In the genomic region with DNA sequence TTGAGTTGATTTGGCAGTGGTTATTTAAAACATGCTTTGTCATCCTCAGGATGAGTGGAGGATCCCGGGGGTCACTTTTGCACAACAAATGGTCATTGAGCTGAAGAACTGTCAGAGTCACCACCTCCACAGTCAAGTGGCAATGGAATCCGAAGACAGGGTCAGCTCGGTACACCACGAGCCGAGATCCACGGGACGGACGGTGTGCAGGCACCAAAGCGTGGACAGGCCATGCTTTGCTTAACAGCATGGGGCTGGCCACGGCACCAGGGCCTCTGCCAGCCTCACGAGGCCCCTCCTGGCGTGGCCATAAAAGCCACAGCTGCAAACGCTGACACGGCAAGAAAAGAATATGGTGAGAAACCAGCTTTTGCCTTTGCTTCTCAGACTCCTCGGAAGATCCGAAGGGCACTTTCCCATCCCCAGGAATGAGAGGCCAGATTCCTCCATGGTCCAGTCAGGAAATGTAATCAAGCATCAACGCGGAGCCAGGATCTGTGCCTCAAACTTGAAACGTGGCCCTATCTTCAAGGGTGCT, we compare ENCODE assay signal across 16 cellular contexts.
DNase-seq lines count a peak whose midpoint lies in the region; ATAC-seq and TF ChIP-seq lines count a peak whose summit lies in the region.
"Had no signal": no experiment of that assay in that cellular context is flagged by ENCODE, and none has a peak within 500 bp of the region (broad histone marks: within the 10 kb centered on the region; RNA-seq: fewer than 3 reads in every experiment).

No MANE protein-coding gene starts in this region.

- DNase-seq in PC-3 (peak; percentile 11), caudate nucleus (lab: John Stamatoyannopoulos, UW) (no peak), neuronal stem cell (ENCODE audit: low spot score) (no peak), uterus (no peak), tibial artery (no peak), left ventricle myocardium inferior (no peak), OCI-LY7 (ENCODE audit: low spot score) (no peak)
- DNase-seq: BE2C; CD8-positive, alpha-beta T cell; DND-41; GF-D8; KG1; NCI-H1048; NCI-H2107; NCI-H774; SIG-M5 had no signal

- ATAC-seq in PC-3 = no peak
- ATAC-seq: CD8-positive, alpha-beta T cell had no signal

- no peak for TF ChIP-seq POLR2A in uterus (IDR thresholded peaks at IDR 0.05)

- no peaks in the 10 kb centered on the region for H3K36me3 ChIP-seq in PC-3 (ENCODE audit: low read depth, low read length)
- H3K36me3 ChIP-seq in neuronal stem cell (replicated peaks in 1 of 2; ENCODE audit: control insufficient read depth in 2 of 2, insufficient read depth in 2 of 2, low read length in 2 of 2) = no peaks in the 10 kb centered on the region
- no peaks in the 10 kb centered on the region for H3K36me3 ChIP-seq in uterus
- no peaks in the 10 kb centered on the region for H3K36me3 ChIP-seq in tibial artery
- no peaks in the 10 kb centered on the region for H3K36me3 ChIP-seq in left ventricle myocardium inferior
- H3K36me3 ChIP-seq in OCI-LY7 (ENCODE audit: insufficient read depth, low read length) = no peaks in the 10 kb centered on the region
- H3K36me3 ChIP-seq: BE2C had no signal

- no peaks in the 10 kb centered on the region for H3K79me2 ChIP-seq in PC-3 (ENCODE audit: low read length)
- no peaks in the 10 kb centered on the region for H3K79me2 ChIP-seq in OCI-LY7 (ENCODE audit: insufficient read depth, low read depth, low read length)

- H4K20me1 ChIP-seq in PC-3 (ENCODE audit: low read length) = no peaks in the 10 kb centered on the region
- H4K20me1 ChIP-seq in OCI-LY7 (ENCODE audit: insufficient read depth, low read length) = no peaks in the 10 kb centered on the region

- H2AFZ ChIP-seq in PC-3 (ENCODE audit: low read length) = 0 out of 2 replicates have a peak overlapping the region, but pooled peaks have one; percentile 24
- no peak overlapping the region for H2AFZ ChIP-seq in neuronal stem cell (ENCODE audit: low read length)
- H2AFZ ChIP-seq in OCI-LY7 (ENCODE audit: low read length) = no peak overlapping the region

- H3K4ac ChIP-seq in neuronal stem cell (ENCODE audit: low read length) = no peak overlapping the region

- no peaks in the 10 kb centered on the region for H3K79me1 ChIP-seq in neuronal stem cell (ENCODE audit: low read depth, low read length)

- no TSS peak for BruUV-seq in PC-3 (replicated peaks; lab: Mats Ljungman, UMichigan)
- no TSS peak for BruUV-seq in OCI-LY7 (replicated peaks; lab: Mats Ljungman, UMichigan)

- H3K4me2 ChIP-seq in PC-3 (ENCODE audit: low read length) (peak overlapping the region; percentile 38; the same call in 1 of the 2 replicates), neuronal stem cell (ENCODE audit: insufficient read depth, low read length, poor library complexity, severe bottlenecking) (no peak overlapping the region), OCI-LY7 (ENCODE audit: low read length) (no peak overlapping the region)

- H3K27ac ChIP-seq in PC-3 (ENCODE audit: low read length) = peak overlapping the region; percentile 51
- peak overlapping the region; percentile 12 for H3K27ac ChIP-seq in caudate nucleus (ENCODE audit: low read depth, low read length)
- H3K27ac ChIP-seq in neuronal stem cell (replicated peaks; ENCODE audit: low read length) = no peak overlapping the region
- H3K27ac ChIP-seq in uterus = peak overlapping the region; percentile 82 to 85
- H3K27ac ChIP-seq in tibial artery = peak overlapping the region in 1 of 2 donors; percentile 38
- no peak overlapping the region for H3K27ac ChIP-seq in left ventricle myocardium inferior (replicated peaks)
- H3K27ac ChIP-seq in OCI-LY7 (ENCODE audit: low read depth, low read length, poor library complexity, severe bottlenecking) = no peak overlapping the region

- intact Hi-C loops in PC-3 (cut with micrococcal nuclease) = no loop called here
- intact Hi-C loops in uterus (cut with DNase I; ENCODE audit: low total_unique reads) = no loop called here
- intact Hi-C loops in tibial artery (cut with DNase I; ENCODE audit: low total_unique reads) = no loop called here
- intact Hi-C loops in left ventricle myocardium inferior (cut with micrococcal nuclease) = no loop called here
- intact Hi-C loops in OCI-LY7 (cut with micrococcal nuclease; ENCODE audit: unreplicated experiment) = no loop called here

- no peak overlapping the region for H3K23ac ChIP-seq in neuronal stem cell (ENCODE audit: low read depth, low read length, poor library complexity)

- H3K4me3 ChIP-seq in PC-3 (ENCODE audit: low read length) (no peak overlapping the region), neuronal stem cell (ENCODE audit: low read length in 2 of 2) (no peak overlapping the region), uterus (no peak overlapping the region), tibial artery (no peak overlapping the region), left ventricle myocardium inferior (no peak overlapping the region), OCI-LY7 (ENCODE audit: low read depth, low read length, poor library complexity, severe bottlenecking) (no peak overlapping the region)

- no peak overlapping the region for H2BK15ac ChIP-seq in neuronal stem cell (ENCODE audit: low read length)

- H2AK5ac ChIP-seq in neuronal stem cell (ENCODE audit: low read depth, low read length) = no peak overlapping the region

- no peaks in the 10 kb centered on the region for H3K9me2 ChIP-seq in PC-3 (replicated peaks; ENCODE audit: low read length)
- no peaks in the 10 kb centered on the region for H3K9me2 ChIP-seq in OCI-LY7 (ENCODE audit: insufficient read depth, low read length)

- H3K4me1 ChIP-seq in PC-3 (ENCODE audit: insufficient read depth, low read length) (peaks cover 53% of the 10 kb centered on the region), neuronal stem cell (ENCODE audit: control insufficient read depth in 2 of 2, insufficient read depth in 1 of 2, low read depth in 1 of 2, low read length in 2 of 2) (peaks cover 0 to 5% of the 10 kb centered on the region in 2 donors), uterus (peaks cover 9 to 10% of the 10 kb centered on the region in 2 donors), tibial artery (peaks cover 0 to 26% (median 13%) of the 10 kb centered on the region in 4 donors), left ventricle myocardium inferior (no peaks in the 10 kb centered on the region), OCI-LY7 (ENCODE audit: insufficient read depth, low read length, poor library complexity, severe bottlenecking) (peaks cover 18% of the 10 kb centered on the region)
- H3K4me1 ChIP-seq: BE2C had no signal

- TF ChIP-seq CTCF in PC-3 (conservative IDR thresholded peaks at IDR 0.05; ENCODE audit: low read depth, low read length) = no peak
- TF ChIP-seq CTCF in uterus (IDR thresholded peaks at IDR 0.05) = no peak
- no peak for TF ChIP-seq CTCF in tibial artery (IDR thresholded peaks at IDR 0.05)
- no peak for TF ChIP-seq CTCF in left ventricle myocardium inferior (IDR thresholded peaks at IDR 0.05; ENCODE audit: borderline replicate concordance)
- no peak for TF ChIP-seq CTCF in OCI-LY7 (conservative IDR thresholded peaks at IDR 0.05; ENCODE audit: low read length)

- POLR2A ChIA-PET in PC-3 (lab: Charles Lee; ENCODE audit: unreplicated experiment) = interaction anchor here (0.7 kb wide), 1 partner anchor 613 kb away, joined by 9 read pairs; no protein-coding TSS in a partner anchor
- POLR2A ChIA-PET in OCI-LY7 (lab: Charles Lee) = no interaction called here

- no peak overlapping the region for H4K91ac ChIP-seq in neuronal stem cell (ENCODE audit: low read depth, low read length, poor library complexity)

- CTCF ChIA-PET in PC-3 (lab: Charles Lee) = no interaction called here
- CTCF ChIA-PET in OCI-LY7 (lab: Charles Lee; ENCODE audit: unreplicated experiment) = no interaction called here

- no peaks in the 10 kb centered on the region for H3F3A ChIP-seq in PC-3 (ENCODE audit: low read length, unreplicated experiment)

- H4K8ac ChIP-seq in neuronal stem cell (ENCODE audit: low read depth, low read length) = no peak overlapping the region

- WGBS in neuronal stem cell (ENCODE audit: extremely low coverage in 2 of 2, insufficient read length in 2 of 2, insufficient replicate concordance in 1 of 2), 2 donors = no CpG with 5 or more reads among the region's 19 CpGs

- H3K18ac ChIP-seq in neuronal stem cell (ENCODE audit: low read length) = peak overlapping the region; percentile 16

- H3K27me3 ChIP-seq in PC-3 (ENCODE audit: low read length) (no peaks in the 10 kb centered on the region), neuronal stem cell (ENCODE audit: control insufficient read depth in 3 of 3, insufficient read depth in 3 of 3, low read depth in 1 of 3, low read length in 3 of 3) (no peaks in the 10 kb centered on the region), uterus (no peaks in the 10 kb centered on the region), tibial artery (no peaks in the 10 kb centered on the region), left ventricle myocardium inferior (ENCODE audit: low read depth) (peaks cover 54% of the 10 kb centered on the region)
- H3K27me3 ChIP-seq: BE2C had no signal

- no peak overlapping the region for H3K9ac ChIP-seq in PC-3 (ENCODE audit: low read length)
- H3K9ac ChIP-seq in neuronal stem cell (ENCODE audit: low read depth, low read length, poor library complexity) = no peak overlapping the region

- no peak overlapping the region for H3K14ac ChIP-seq in neuronal stem cell (ENCODE audit: low read length)

- H2BK12ac ChIP-seq in neuronal stem cell (ENCODE audit: low read length) = no peak overlapping the region

- H3K9me3 ChIP-seq in PC-3 (ENCODE audit: low read length) (no peaks in the 10 kb centered on the region), neuronal stem cell (replicated peaks in 1 of 2; ENCODE audit: control insufficient read depth in 2 of 2, insufficient read depth in 1 of 2, low read depth in 1 of 2, low read length in 2 of 2) (no peaks in the 10 kb centered on the region), uterus (no peaks in the 10 kb centered on the region), tibial artery (no peaks in the 10 kb centered on the region), left ventricle myocardium inferior (replicated peaks) (no peaks in the 10 kb centered on the region), OCI-LY7 (ENCODE audit: low read length) (no peaks in the 10 kb centered on the region)
- H3K9me3 ChIP-seq: BE2C had no signal

- no peak overlapping the region for H2BK120ac ChIP-seq in neuronal stem cell (ENCODE audit: low read depth, low read length)

- H2BK5ac ChIP-seq in neuronal stem cell (ENCODE audit: low read length) = no peak overlapping the region

Comparison
In these comparisons a context has a peak if more than half of its experiments do, and no peak if none do; other contexts are left out.
1. H3K27ac ChIP-seq: peak in PC-3 (single experiment), caudate nucleus (single experiment) and uterus (2 of 2); none in neuronal stem cell (single experiment), left ventricle myocardium inferior (single experiment) and OCI-LY7 (single experiment).